ENCODE assay signal across 20 cellular contexts in genomic region chr10:3737811-3738311, GRCh38. TPM values are rescaled to one million over a fixed set of nuclear protein-coding genes. Genes with fewer than 3 reads are reported as not detected.
DNase-seq lines count a peak whose midpoint lies in the region; ATAC-seq, FAIRE-seq and TF ChIP-seq lines count a peak whose summit lies in the region.
"Had no signal": no experiment of that assay in that cellular context is flagged by ENCODE, and none has a peak within 500 bp of the region (broad histone marks: within the 10 kb centered on the region; RNA-seq: fewer than 3 reads in every experiment).

No MANE protein-coding gene starts in this region.

- no peaks in the 10 kb centered on the region for H3K27me3 Mint-ChIP-seq in Calu3 (ENCODE audit: unreplicated experiment)
- H3K27me3 Mint-ChIP-seq in activated T-helper 1 cell treated with anti-CD3 and anti-CD28 coated beads, Interleukin-12 subunit alpha, Interleukin-12 subunit beta, Interleukin-2, Interleukin-4 antibody, amounts not matched to agents 30 ng/mL and 10 ng/mL and 1 ng/mL, durations not matched to agents 14 hours and 24 hours and 36 hours (ENCODE audit: insufficient read depth): no peaks in the 10 kb centered on the region
- no peaks in the 10 kb centered on the region for H3K27me3 Mint-ChIP-seq in memory B cell

- H3K4me1 ChIP-seq in HepG2 (ENCODE audit: insufficient read depth, low read length): peaks cover 55% of the 10 kb centered on the region
- H3K4me1 ChIP-seq in neuronal stem cell (ENCODE audit: control insufficient read depth in 2 of 2, insufficient read depth in 1 of 2, low read depth in 1 of 2, low read length in 2 of 2): no peaks in the 10 kb centered on the region
- H3K4me1 ChIP-seq: HAP-1, Peyer's patch had no signal

- no peak overlapping the region for H2BK5ac ChIP-seq in neuronal stem cell (ENCODE audit: low read length)

- no peak for TF ChIP-seq EP300 in HepG2 (IDR thresholded peaks at IDR 0.05; ENCODE audit: low read depth in 2 of 2, low read length in 2 of 2)
- no peak for TF ChIP-seq EP300 in HepG2 (CRISPR knock-in tag; IDR thresholded peaks at IDR 0.05; ENCODE audit: borderline replicate concordance)

- no peaks in the 10 kb centered on the region for H3K79me1 ChIP-seq in neuronal stem cell (ENCODE audit: low read depth, low read length)

- H3K9me3 Mint-ChIP-seq in Calu3 (ENCODE audit: low read depth, unreplicated experiment) (no peaks in the 10 kb centered on the region), memory B cell (no peaks in the 10 kb centered on the region)
- H3K9me3 Mint-ChIP-seq in activated T-helper 1 cell treated with anti-CD3 and anti-CD28 coated beads, Interleukin-12 subunit alpha, Interleukin-12 subunit beta, Interleukin-2, Interleukin-4 antibody, amounts not matched to agents 30 ng/mL and 10 ng/mL and 1 ng/mL, durations not matched to agents 14 hours and 24 hours and 36 hours: no peaks in the 10 kb centered on the region

- TF ChIP-seq POLR2A in HepG2 (IDR thresholded peaks at IDR 0.05; ENCODE audit: insufficient read depth in 1 of 2, low read depth in 2 of 2, low read length in 2 of 2) (no peak), H54 (IDR thresholded peaks at IDR 0.05; ENCODE audit: low read depth, low read length) (no peak)

- in situ Hi-C loops in HepG2 (cut with HindIII; ENCODE audit: extremely low pct_ligation_motif_present, low pct_unique_long_range_greater_than_20kb): no loop called here

- H3K27ac ChIP-seq in HepG2 (ENCODE audit: extremely low read length, insufficient read depth, low read length) (no peak overlapping the region), neuronal stem cell (replicated peaks; ENCODE audit: low read length) (no peak overlapping the region)
- H3K27ac ChIP-seq: C4-2B, Peyer's patch, SJSA1 had no signal

- no peaks in the 10 kb centered on the region for H3K79me2 ChIP-seq in HepG2 (ENCODE audit: insufficient read depth, low read length)

- no peak overlapping the region for H2BK120ac ChIP-seq in neuronal stem cell (ENCODE audit: low read depth, low read length)

- POLR2A ChIA-PET in HepG2 (lab: Yijun Ruan, JAX): no interaction called here

- no peak for TF ChIP-seq CTCF in Calu3 (IDR thresholded peaks at IDR 0.05; ENCODE audit: unreplicated experiment)
- no peak for TF ChIP-seq CTCF in HepG2 (CRISPR knock-in tag; IDR thresholded peaks at IDR 0.05)

- H3K23ac ChIP-seq in neuronal stem cell (ENCODE audit: low read depth, low read length, poor library complexity): no peak overlapping the region

- no peak overlapping the region for H3K18ac ChIP-seq in neuronal stem cell (ENCODE audit: low read length)

- H3K4me3 ChIP-seq in HepG2 (replicated peaks in 1 of 3; ENCODE audit: insufficient read depth in 1 of 3, low read depth in 2 of 3, low read length in 3 of 3) (no peak overlapping the region), neuronal stem cell (ENCODE audit: low read length in 2 of 2) (no peak overlapping the region)
- H3K4me3 ChIP-seq: HAP-1, Peyer's patch, SJSA1 had no signal

- H3K27me3 ChIP-seq in HepG2 (ENCODE audit: control insufficient read depth in 1 of 2, insufficient read depth in 2 of 2, low read length in 2 of 2) (no peaks in the 10 kb centered on the region; a peak in 2 of 5 replicates), neuronal stem cell (ENCODE audit: control insufficient read depth in 3 of 3, insufficient read depth in 3 of 3, low read depth in 1 of 3, low read length in 3 of 3) (no peaks in the 10 kb centered on the region)
- H3K27me3 ChIP-seq: Peyer's patch, SJSA1 had no signal

- H2BK12ac ChIP-seq in neuronal stem cell (ENCODE audit: low read length): no peak overlapping the region

- no peak for DNase-seq in Calu3
- DNase-seq in NCI-H2227 treated with DMSO at 0.1 percent for 48 hours (lab: John Stamatoyannopoulos, UW): peak; percentile 42
- no peak for DNase-seq in activated T-helper 1 cell treated with anti-CD3 and anti-CD28 coated beads, Interleukin-12 subunit alpha, Interleukin-12 subunit beta, Interleukin-2, Interleukin-4 antibody, amounts not matched to agents 30 ng/mL and 10 ng/mL and 1 ng/mL, durations not matched to agents 14 hours and 24 hours and 36 hours (ENCODE audit: low spot score)
- DNase-seq in memory B cell (ENCODE audit: low spot score in 2 of 2): no peak
- no peak for DNase-seq in HepG2 (ENCODE audit: low spot score)
- no peak for DNase-seq in neuronal stem cell (ENCODE audit: low spot score)
- no peak for DNase-seq in H54 (ENCODE audit: insufficient read length, low spot score)
- DNase-seq: ACHN, AML-193, KG1, MV-4-11, NCI-H1694 treated with DMSO at 0.1 percent for 48 hours, NCI-H345, NCI-H526, Peyer's patch, SW 1271 had no signal

- H3K4me3 Mint-ChIP-seq in Calu3 (ENCODE audit: low read depth, unreplicated experiment) (no peak overlapping the region), memory B cell (no peak overlapping the region)
- H3K4me3 Mint-ChIP-seq in activated T-helper 1 cell treated with anti-CD3 and anti-CD28 coated beads, Interleukin-12 subunit alpha, Interleukin-12 subunit beta, Interleukin-2, Interleukin-4 antibody, amounts not matched to agents 30 ng/mL and 10 ng/mL and 1 ng/mL, durations not matched to agents 14 hours and 24 hours and 36 hours: no peak overlapping the region

- H3K4me1 Mint-ChIP-seq in Calu3 (ENCODE audit: low read depth, unreplicated experiment) (peaks cover 20% of the 10 kb centered on the region), memory B cell (peaks cover 18% of the 10 kb centered on the region)
- H3K4me1 Mint-ChIP-seq in activated T-helper 1 cell treated with anti-CD3 and anti-CD28 coated beads, Interleukin-12 subunit alpha, Interleukin-12 subunit beta, Interleukin-2, Interleukin-4 antibody, amounts not matched to agents 30 ng/mL and 10 ng/mL and 1 ng/mL, durations not matched to agents 14 hours and 24 hours and 36 hours (ENCODE audit: low read depth): peaks cover 31% of the 10 kb centered on the region

- H2AK5ac ChIP-seq in neuronal stem cell (ENCODE audit: low read depth, low read length): no peak overlapping the region

- no TSS peak for BruUV-seq in Calu3 (replicated peaks; lab: Mats Ljungman, UMichigan)
- BruUV-seq in HepG2 (replicated peaks; lab: Mats Ljungman, UMichigan): no TSS peak

- no peak overlapping the region for H2BK15ac ChIP-seq in neuronal stem cell (ENCODE audit: low read length)

- no peak overlapping the region for H3K14ac ChIP-seq in neuronal stem cell (ENCODE audit: low read length)

- CTCF ChIA-PET in Calu3 (lab: Charles Lee): no interaction called here
- CTCF ChIA-PET in HepG2 (lab: Yijun Ruan, JAX; ENCODE audit: low intra/inter-chr PET ratio, low total read pairs): no interaction called here

- H3K36me3 ChIP-seq in HepG2 (replicated peaks in 1 of 2; ENCODE audit: control insufficient read depth in 1 of 2, insufficient read depth in 2 of 2, low read length in 2 of 2) (no peaks in the 10 kb centered on the region), neuronal stem cell (replicated peaks in 1 of 2; ENCODE audit: control insufficient read depth in 2 of 2, insufficient read depth in 2 of 2, low read length in 2 of 2) (no peaks in the 10 kb centered on the region)
- H3K36me3 ChIP-seq: HAP-1, Peyer's patch, SJSA1 had no signal

- H4K20me1 ChIP-seq in HepG2 (ENCODE audit: insufficient read depth, low read length): no peaks in the 10 kb centered on the region

- H2AFZ ChIP-seq in HepG2 (ENCODE audit: low read length): no peak overlapping the region
- H2AFZ ChIP-seq in neuronal stem cell (ENCODE audit: low read length): no peak overlapping the region

- no peak for ATAC-seq in memory B cell (ENCODE audit: low read depth)
- ATAC-seq in HepG2: no peak
- ATAC-seq in GM21423 (IDR thresholded peaks at IDR 0.05; ENCODE audit: unreplicated experiment): no peak

- intact Hi-C loops in Calu3 (cut with micrococcal nuclease; ENCODE audit: unreplicated experiment) (no loop called here), HepG2 (cut with micrococcal nuclease; ENCODE audit: unreplicated experiment) (no loop called here)
- intact Hi-C loops in activated T-helper 1 cell treated with anti-CD3 and anti-CD28 coated beads, Interleukin-12 subunit alpha, Interleukin-12 subunit beta, Interleukin-2, Interleukin-4 antibody, amounts not matched to agents 30 ng/mL and 10 ng/mL and 1 ng/mL, durations not matched to agents 14 hours and 24 hours and 36 hours (cut with micrococcal nuclease): no loop called here

- FAIRE-seq in HepG2 (lab: Jason Lieb, UNC) (no peak), H54 (lab: Jason Lieb, UNC) (no peak)

- H3K4me2 ChIP-seq in HepG2 (ENCODE audit: low read depth, low read length): no peak overlapping the region
- H3K4me2 ChIP-seq in neuronal stem cell (ENCODE audit: insufficient read depth, low read length, poor library complexity, severe bottlenecking): no peak overlapping the region

- H3K36me3 Mint-ChIP-seq in Calu3 (ENCODE audit: insufficient read depth, unreplicated experiment): no peaks in the 10 kb centered on the region
- H3K36me3 Mint-ChIP-seq in activated T-helper 1 cell treated with anti-CD3 and anti-CD28 coated beads, Interleukin-12 subunit alpha, Interleukin-12 subunit beta, Interleukin-2, Interleukin-4 antibody, amounts not matched to agents 30 ng/mL and 10 ng/mL and 1 ng/mL, durations not matched to agents 14 hours and 24 hours and 36 hours (ENCODE audit: low read depth): no peaks in the 10 kb centered on the region
- H3K36me3 Mint-ChIP-seq in memory B cell: no peaks in the 10 kb centered on the region

- no peak for TF ChIP-seq RAD21 in HepG2 (CRISPR knock-in tag; IDR thresholded peaks at IDR 0.05)

- H4K8ac ChIP-seq in neuronal stem cell (ENCODE audit: low read depth, low read length): no peak overlapping the region

- WGBS in HepG2 (ENCODE audit: low lambda C conversion rate): 83% methylated on average over 6 of the region's 6 CpGs
- no CpG with 5 or more reads among the region's 6 CpGs for WGBS in neuronal stem cell (ENCODE audit: extremely low coverage in 2 of 2, insufficient read length in 2 of 2, insufficient replicate concordance in 1 of 2), 2 donors

- no peak overlapping the region for H4K91ac ChIP-seq in neuronal stem cell (ENCODE audit: low read depth, low read length, poor library complexity)

- H3K4ac ChIP-seq in neuronal stem cell (ENCODE audit: low read length): no peak overlapping the region

- H3K27ac Mint-ChIP-seq in Calu3 (ENCODE audit: unreplicated experiment) (peak overlapping the region; percentile 11), memory B cell (peak overlapping the region; percentile 6)
- peak overlapping the region; percentile 23 for H3K27ac Mint-ChIP-seq in activated T-helper 1 cell treated with anti-CD3 and anti-CD28 coated beads, Interleukin-12 subunit alpha, Interleukin-12 subunit beta, Interleukin-2, Interleukin-4 antibody, amounts not matched to agents 30 ng/mL and 10 ng/mL and 1 ng/mL, durations not matched to agents 14 hours and 24 hours and 36 hours

- H3K9ac ChIP-seq in HepG2 (ENCODE audit: insufficient read depth, low read depth, low read length) (no peak overlapping the region), neuronal stem cell (ENCODE audit: low read depth, low read length, poor library complexity) (no peak overlapping the region)

- no peaks in the 10 kb centered on the region for H3K9me3 ChIP-seq in HepG2 (ENCODE audit: low read length)
- H3K9me3 ChIP-seq in neuronal stem cell (replicated peaks in 1 of 2; ENCODE audit: control insufficient read depth in 2 of 2, insufficient read depth in 1 of 2, low read depth in 1 of 2, low read length in 2 of 2): no peaks in the 10 kb centered on the region
- H3K9me3 ChIP-seq: HAP-1, Peyer's patch, SJSA1 had no signal

RNA-seq across cellular contexts. Expression of gene KLF6, which starts 47.1 kb away (rescaled TPM):
- 140 and 161 TPM in 2 replicates for total RNA-seq in Calu3 (2022)
- total RNA-seq in activated T-helper 1 cell treated with anti-CD3 and anti-CD28 coated beads, Interleukin-12 subunit alpha, Interleukin-12 subunit beta, Interleukin-2, Interleukin-4 antibody, amounts not matched to agents 30 ng/mL and 10 ng/mL and 1 ng/mL, durations not matched to agents 14 hours and 24 hours and 36 hours: 110 and 113 TPM in 2 replicates
- 13.5 and 27.0 TPM in 2 replicates for total RNA-seq in HepG2 (2016; rRNA removed; fragmentation: Illumina TruSeq; extraction: Trizol)
- total RNA-seq in HepG2 (2016; cell fraction: cytosol; rRNA removed; fragmentation: Illumina TruSeq; extraction: Trizol; ENCODE audit: low read depth): 17.4 and 21.1 TPM in 2 replicates
- 13.7 and 28.9 TPM in 2 replicates for total RNA-seq in HepG2 (2016; cell fraction: insoluble cytoplasmic fraction; rRNA removed; fragmentation: Illumina TruSeq; extraction: Trizol)
- 23.0 and 29.0 TPM in 2 replicates for total RNA-seq in HepG2 (2016; cell fraction: membrane; rRNA removed; fragmentation: Illumina TruSeq; extraction: Trizol)
- 106 and 113 TPM in 2 replicates for total RNA-seq in HepG2 (2016; cell fraction: nucleus; rRNA removed; fragmentation: Illumina TruSeq; extraction: Trizol)
- polyA plus RNA-seq in HepG2 (2011; rRNA removed): 71.9 and 75.4 TPM in 2 replicates
- 35.6 and 36.3 TPM in 2 replicates for polyA plus RNA-seq in HepG2 (2011; cell fraction: cytosol; rRNA removed)
- polyA plus RNA-seq in HepG2 (2011; cell fraction: nucleus; rRNA removed): 201 and 233 TPM in 2 replicates
- 28.6 and 64.6 TPM in 2 replicates for polyA plus RNA-seq in HepG2 (2012)
- polyA plus RNA-seq in HepG2 (2016; cell fraction: cytosol; fragmentation: Illumina TruSeq; extraction: Trizol; ENCODE audit: low read depth): 2.8 and 3.6 TPM in 2 replicates
- polyA plus RNA-seq in HepG2 (2016; cell fraction: insoluble cytoplasmic fraction; fragmentation: Illumina TruSeq; extraction: Trizol; ENCODE audit: low read depth): 25.4 and 29.8 TPM in 2 replicates
- polyA plus RNA-seq in HepG2 (2016; cell fraction: membrane; fragmentation: Illumina TruSeq; extraction: Trizol; ENCODE audit: low read depth): 11.0 and 14.7 TPM in 2 replicates
- 165 and 176 TPM in 2 replicates for polyA plus RNA-seq in HepG2 (2016; cell fraction: nucleus; fragmentation: Illumina TruSeq; extraction: Trizol; ENCODE audit: insufficient read depth, low read depth)
- 46.3 and 318 TPM in 2 replicates for polyA minus RNA-seq in HepG2 (2011; rRNA and poly(A)+ RNA removed; ENCODE audit: low replicate concordance)
- 50.8 and 67.4 TPM in 2 replicates for polyA minus RNA-seq in HepG2 (2011; cell fraction: cytosol; rRNA and poly(A)+ RNA removed)
- 544 and 615 TPM in 2 replicates for polyA minus RNA-seq in HepG2 (2011; cell fraction: nucleus; rRNA and poly(A)+ RNA removed)
- 12.9 TPM for polyA plus RNA-seq in neuronal stem cell (2013, experiment 1 of 2)
- polyA plus RNA-seq in neuronal stem cell (2013, experiment 2 of 2): 13.2 TPM
